In genomic region chr5:92991681-92992472, GRCh38 we compare ENCODE assay signal across 19 cellular contexts.
DNase-seq lines count a peak whose midpoint lies in the region; ATAC-seq and TF ChIP-seq lines count a peak whose summit lies in the region.
"Had no signal": no experiment of that assay in that cellular context is flagged by ENCODE, and none has a peak within 500 bp of the region (broad histone marks: within the 10 kb centered on the region; RNA-seq: fewer than 3 reads in every experiment).

No MANE protein-coding gene starts in this region.

- no peaks in the 10 kb centered on the region for H4K20me1 ChIP-seq in IMR-90 (ENCODE audit: insufficient read depth, low read length)

- intact Hi-C loops in IMR-90 (cut with micrococcal nuclease): loop anchor here (5.0 kb wide), 1 partner anchor 80 kb away; no protein-coding TSS in a partner anchor
- intact Hi-C loops in dorsolateral prefrontal cortex (cut with DNase I): no loop called here

- no peak overlapping the region for H2BK15ac ChIP-seq in IMR-90 (ENCODE audit: low read depth, low read length)

- H3K36me3 ChIP-seq in BE2C (no peaks in the 10 kb centered on the region), IMR-90 (ENCODE audit: control insufficient read depth, insufficient read depth, low read length) (no peaks in the 10 kb centered on the region)
- H3K36me3 ChIP-seq: neutrophil, spleen had no signal

- H2BK120ac ChIP-seq in IMR-90 (ENCODE audit: low read depth, low read length): 0 out of 2 replicates have a peak overlapping the region, but pooled peaks have one; percentile 12

- H3K56ac ChIP-seq in IMR-90 (ENCODE audit: extremely low read depth, insufficient read depth, low read length): no peak overlapping the region

- no peak overlapping the region for H2BK5ac ChIP-seq in IMR-90 (ENCODE audit: low read depth, low read length, poor library complexity, severe bottlenecking)

- no peak overlapping the region for H3K4ac ChIP-seq in IMR-90 (ENCODE audit: low read depth, low read length)

- no peak overlapping the region for H2BK20ac ChIP-seq in IMR-90 (ENCODE audit: low read depth, low read length)

- POLR2A ChIA-PET in IMR-90 (lab: Charles Lee; ENCODE audit: unreplicated experiment): no interaction called here

- H3K27ac ChIP-seq in IMR-90 (ENCODE audit: insufficient read depth, low read length) (no peak overlapping the region), dorsolateral prefrontal cortex (no peak overlapping the region)
- H3K27ac ChIP-seq: neutrophil, PC-9, spleen had no signal

- no CpG with 5 or more reads among the region's 2 CpGs for WGBS in IMR-90 (ENCODE audit: extremely low coverage in 2 of 2, insufficient read length in 1 of 2), 2 experiments

- in situ Hi-C loops in IMR-90 (cut with MboI; ENCODE audit: low sequenced_read_pairs): no loop called here
- in situ Hi-C loops in astrocyte of the cerebellum (cut with HindIII; ENCODE audit: low sequenced_read_pairs): no loop called here
- in situ Hi-C loops in GM13977 (cut with MboI; ENCODE audit: low pct_unique_long_range_greater_than_20kb, low sequenced_read_pairs, unreplicated experiment): no loop called here

- H3K9me3 ChIP-seq in BE2C: no peaks in the 10 kb centered on the region; the same call in 1 of the 2 replicates
- H3K9me3 ChIP-seq in IMR-90 (ENCODE audit: control insufficient read depth, insufficient read depth, low read length): no peaks in the 10 kb centered on the region
- H3K9me3 ChIP-seq: neutrophil had no signal

- BruUV-seq in IMR-90 (replicated peaks; lab: Mats Ljungman, UMichigan): no TSS peak

- peak overlapping the region; percentile 56 for H2AK9ac ChIP-seq in IMR-90 (replicated peaks; ENCODE audit: low read depth, low read length, poor library complexity)

- H3K4me2 ChIP-seq in IMR-90 (ENCODE audit: low read depth, low read length): no peak overlapping the region; the same call in 1 of the 2 replicates
- H3K4me2 ChIP-seq: PC-9 had no signal

- ATAC-seq in IMR-90 (ENCODE audit: low read depth) (peak; percentile 56; the same call in 1 of the 2 replicates), GM18511 (IDR thresholded peaks at IDR 0.05; ENCODE audit: unreplicated experiment) (no peak)
- ATAC-seq: activated CD4-positive, CD25-positive, alpha-beta regulatory T cell treated with anti-CD3 and anti-CD28 coated beads, Interleukin-2, amount 50 U/mL, for 24 hours; activated CD8-positive, alpha-beta memory T cell treated with anti-CD3 and anti-CD28 coated beads, Interleukin-2, amount 10 ng/mL, durations not matched to agents 7 days and 5 days had no signal

- H4K8ac ChIP-seq in IMR-90 (ENCODE audit: low read depth in 2 of 2, low read length in 2 of 2): no peak overlapping the region

- no peak overlapping the region for H4K91ac ChIP-seq in IMR-90 (ENCODE audit: insufficient read depth, low read depth, low read length)

- no peak for TF ChIP-seq RAD21 in IMR-90 (IDR thresholded peaks at IDR 0.05; ENCODE audit: low read length)

- H2AK5ac ChIP-seq in IMR-90 (ENCODE audit: low read depth, low read length): no peak overlapping the region

- H3K27me3 ChIP-seq in BE2C (no peaks in the 10 kb centered on the region), IMR-90 (ENCODE audit: control insufficient read depth, insufficient read depth, low read length) (no peaks in the 10 kb centered on the region), dorsolateral prefrontal cortex (no peaks in the 10 kb centered on the region)
- H3K27me3 ChIP-seq: neutrophil, spleen had no signal

- H3K79me1 ChIP-seq in IMR-90 (ENCODE audit: low read depth in 1 of 2, low read length in 2 of 2): no peaks in the 10 kb centered on the region

- peak overlapping the region; percentile 46 for H2AFZ ChIP-seq in IMR-90 (replicated peaks; ENCODE audit: low read length, poor library complexity)
- H2AFZ ChIP-seq: PC-9 had no signal

- CTCF ChIA-PET in IMR-90 (lab: Yijun Ruan, JAX): no interaction called here

- no peak for TF ChIP-seq POLR2A in IMR-90 (IDR thresholded peaks at IDR 0.05; ENCODE audit: low read depth, low read length)

- H4K5ac ChIP-seq in IMR-90 (ENCODE audit: low read depth, low read length): no peak overlapping the region

- H3K9me1 ChIP-seq in IMR-90 (ENCODE audit: insufficient read depth, low read length): peaks cover 8% of the 10 kb centered on the region

- TF ChIP-seq CTCF in BE2C (IDR thresholded peaks at IDR 0.05; ENCODE audit: low read depth, low read length) (0 out of 2 replicates have a peak, but pooled peaks have one; percentile 5), IMR-90 (conservative IDR thresholded peaks at IDR 0.05; ENCODE audit: low read depth, low read length) (no peak), astrocyte of the cerebellum (IDR thresholded peaks at IDR 0.05; ENCODE audit: low read depth, low read length, missing control alignments) (no peak), dorsolateral prefrontal cortex (IDR thresholded peaks at IDR 0.05 in 54 of 56, conservative IDR thresholded peaks at IDR 0.05 in 2 of 56; ENCODE audit: low read depth in 1 of 56, partially characterized antibody in 56 of 56) (no peak), GM13977 (IDR thresholded peaks at IDR 0.05; ENCODE audit: extremely low read depth, insufficient read depth, missing control alignments) (no peak)

- H3K14ac ChIP-seq in IMR-90 (replicated peaks; ENCODE audit: low read depth, low read length): peak overlapping the region; percentile 40; the same call in 1 of the 2 replicates

- H3K4me1 ChIP-seq in BE2C (peaks cover 13% of the 10 kb centered on the region), IMR-90 (ENCODE audit: control insufficient read depth, insufficient read depth, low read length) (peaks cover 3% of the 10 kb centered on the region)
- H3K4me1 ChIP-seq: spleen had no signal

- DNase-seq in BE2C (peak; percentile 81), IMR-90 (peak; percentile 26), astrocyte of the cerebellum (ENCODE audit: low read depth) (peak; percentile 29), lung microvascular endothelial cell (ENCODE audit: low read depth in 2 of 2) (peak; percentile 5 to 23), dorsolateral prefrontal cortex (no peak), GM13977 (ENCODE audit: low spot score) (no peak)
- no peak for DNase-seq in activated CD4-positive, CD25-positive, alpha-beta regulatory T cell treated with anti-CD3 and anti-CD28 coated beads, Interleukin-2, amount 50 U/mL, for 72 hours
- DNase-seq: activated CD8-positive, alpha-beta memory T cell treated with anti-CD3 and anti-CD28 coated beads, Interleukin-2, amount 10 ng/mL, durations not matched to agents 7 days and 5 days; activated naive CD4-positive, alpha-beta T cell treated with anti-CD3 and anti-CD28 coated beads for 36 hours; central memory CD4-positive, alpha-beta T cell; DMS153; immature natural killer cell; NCI-H1048; PC-9; spleen; stimulated activated naive CD4-positive, alpha-beta T cell treated with Interleukin-2 at 50 U/mL for 16 hours had no signal

- H3K4me3 ChIP-seq in BE2C (ENCODE audit: low read depth, low read length) (no peak overlapping the region), IMR-90 (ENCODE audit: insufficient read depth, low read depth, low read length) (no peak overlapping the region), astrocyte of the cerebellum (ENCODE audit: low read depth, low read length) (no peak overlapping the region), dorsolateral prefrontal cortex (no peak overlapping the region)
- H3K4me3 ChIP-seq: PC-9, spleen had no signal

- dilution Hi-C loops in IMR-90 (cut with HindIII; ENCODE audit: low sequenced_read_pairs, unreplicated experiment): no loop called here

- H3K9ac ChIP-seq in IMR-90 (ENCODE audit: low read depth, low read length): no peak overlapping the region

- no peak overlapping the region for H3K18ac ChIP-seq in IMR-90 (ENCODE audit: low read depth, low read length)

- no peak overlapping the region for H3K23ac ChIP-seq in IMR-90 (ENCODE audit: low read depth, low read length)

TF ChIP-seq in IMR-90, 13 proteins besides CTCF, POLR2A, EP300 and RAD21:
- TF ChIP-seq MXI1 (IDR thresholded peaks at IDR 0.05; ENCODE audit: borderline replicate concordance, low read depth, low read length) (no peak), RCOR1 (IDR thresholded peaks at IDR 0.05; ENCODE audit: insufficient replicate concordance, low read length) (no peak), MAFK (IDR thresholded peaks at IDR 0.05; ENCODE audit: low read depth, low read length) (no peak), FOS (IDR thresholded peaks at IDR 0.05; ENCODE audit: low read depth, low read length) (no peak), MAZ (IDR thresholded peaks at IDR 0.05; ENCODE audit: borderline replicate concordance, low read depth, low read length) (no peak), CEBPB (IDR thresholded peaks at IDR 0.05; ENCODE audit: low read depth, low read length) (no peak), BHLHE40 (IDR thresholded peaks at IDR 0.05; ENCODE audit: low read depth, low read length) (no peak), ELK1 (IDR thresholded peaks at IDR 0.05; ENCODE audit: borderline replicate concordance, low read depth, low read length) (no peak), USF2 (IDR thresholded peaks at IDR 0.05; ENCODE audit: low read depth, low read length) (no peak), RFX5 (IDR thresholded peaks at IDR 0.05; ENCODE audit: low read depth, low read length) (no peak), SMC3 (IDR thresholded peaks at IDR 0.05; ENCODE audit: low read depth, low read length) (no peak), NFE2L2 (IDR thresholded peaks at IDR 0.05; ENCODE audit: low read depth, low read length) (no peak), CHD1 (IDR thresholded peaks at IDR 0.05; ENCODE audit: low read depth, low read length) (no peak)
TF ChIP-seq in IMR-90: peak in this region for 0.

Comparison
In these comparisons a context has a peak if more than half of its experiments do, and no peak if none do; other contexts are left out.
1. DNase-seq: peak in BE2C (single experiment), IMR-90 (single experiment), astrocyte of the cerebellum (single experiment) and lung microvascular endothelial cell (2 of 2); none in dorsolateral prefrontal cortex (0 of 10), GM13977 (single experiment) and activated CD4-positive, CD25-positive, alpha-beta regulatory T cell treated with anti-CD3 and anti-CD28 coated beads, Interleukin-2, amount 50 U/mL, for 72 hours (single experiment).